Comparison of ENCODE assay signal across 8 cellular contexts in genomic region chr10:1048732-1049424, GRCh38. TPM values are rescaled to one million over a fixed set of nuclear protein-coding genes. Genes with fewer than 3 reads are reported as not detected.
DNase-seq lines count a peak whose midpoint lies in the region; ATAC-seq and TF ChIP-seq lines count a peak whose summit lies in the region.

TSS of gene IDI1 (minus strand) at chr10:1049119. CDS start at chr10:1049003, 116 bp downstream.

- H3K4me1 Mint-ChIP-seq in CD14-positive monocyte = peaks cover 54% of the 10 kb centered on the region

- peak within 1 kb of the TSS; percentile 98 to 100 (median 99) for H3K27ac Mint-ChIP-seq in CD14-positive monocyte

- H3K36me3 Mint-ChIP-seq in CD14-positive monocyte = peaks cover 22 to 30% of the 10 kb centered on the region in 2 donors

- H3K4me3 Mint-ChIP-seq in CD14-positive monocyte = peak within 1 kb of the TSS; percentile 91 to 94

- intact Hi-C loops in CD14-positive monocyte (cut with micrococcal nuclease) = loop anchor here in 1 of 2 donors (1.0 kb wide), 1 partner anchor 8 kb away; no protein-coding TSS in a partner anchor

- no peaks in the 10 kb centered on the region for H3K27me3 Mint-ChIP-seq in CD14-positive monocyte (ENCODE audit: low read depth in 3 of 3)

- TF ChIP-seq CTCF in CD14-positive monocyte (IDR thresholded peaks at IDR 0.05) = no peak

- peak; percentile 97 for DNase-seq in CD14-positive monocyte (ENCODE audit: low spot score)
- DNase-seq in NCI-H748 (lab: John Stamatoyannopoulos, UW; ENCODE audit: unreplicated experiment) = peak; percentile 99
- peak; percentile 95 for DNase-seq in activated CD4-positive, alpha-beta T cell treated with anti-CD3 and anti-CD28 coated beads, Interleukin-2, amount 50 U/mL, for 1 hour
- peak; percentile 99 for DNase-seq in cortex of kidney (lab: John Stamatoyannopoulos, UW)
- peak; percentile 99 for DNase-seq in left kidney (ENCODE audit: low read depth, low spot score)
- DNase-seq in stimulated activated CD4-positive, alpha-beta T cell treated with anti-CD3 and anti-CD28 coated beads, Interleukin-1b, Interleukin-23, amount 100 ng/mL, for 48 hours = peak; percentile 97

- ATAC-seq in GM19395 (IDR thresholded peaks at IDR 0.05; ENCODE audit: unreplicated experiment) (peak; percentile 80), HG03558 (IDR thresholded peaks at IDR 0.05; ENCODE audit: extremely low read depth, unreplicated experiment) (peak; percentile 74)

- no peaks in the 10 kb centered on the region for H3K9me3 Mint-ChIP-seq in CD14-positive monocyte

RNA-seq across cellular contexts. Expression of gene IDI1, which starts in this region (rescaled TPM):
- polyA plus RNA-seq in CD14-positive monocyte = 10 to 100 TPM; 35.0 to 46.9 TPM

Comparison
In these comparisons a context has a peak if more than half of its experiments do, and no peak if none do; other contexts are left out.
1. Peak in every context shown above with its lines: DNase-seq and ATAC-seq.